ENCODE assay signal across 19 cellular contexts in genomic region chr3:72353236-72354105, GRCh38.
"Had no signal": no experiment of that assay in that cellular context is flagged by ENCODE, and none has a peak within 500 bp of the region (broad histone marks: within the 10 kb centered on the region; RNA-seq: fewer than 3 reads in every experiment).

No MANE protein-coding gene starts in this region.

- DNase-seq: activated CD4-positive, alpha-beta T cell treated with anti-CD3 and anti-CD28 coated beads for 36 hours; activated CD8-positive, alpha-beta T cell treated with anti-CD3 and anti-CD28 coated beads, Interleukin-2, amount 10 ng/mL, durations not matched to agents 7 days and 5 days; activated effector memory CD4-positive, alpha-beta T cell treated with Interleukin-2 at 50 U/mL for 16 hours; activated T-cell treated with anti-CD3 and anti-CD28 coated beads, Interleukin-2, amount 50 U/mL, for 1 hour; amygdala; cerebellar nuclear complex; dermis blood vessel endothelial cell; foreskin melanocyte; left ventricle myocardium inferior; pancreas; retina; T-cell; T1000; uterus had no signal

- H3K4me3 ChIP-seq: esophagus muscularis mucosa, left ventricle myocardium inferior, pancreas, tibial artery, uterus had no signal

- FAIRE-seq: endometrium, pancreas had no signal

- H3K27ac ChIP-seq: esophagus muscularis mucosa, left ventricle myocardium inferior, pancreas, tibial artery, uterus, VCaP had no signal

- ATAC-seq: activated CD4-positive, alpha-beta T cell treated with anti-CD3 and anti-CD28 coated beads for 36 hours; activated CD8-positive, alpha-beta T cell treated with anti-CD3 and anti-CD28 coated beads, Interleukin-2, amount 10 ng/mL, durations not matched to agents 7 days and 5 days; activated naive CD4-positive, alpha-beta T cell treated with anti-CD3 and anti-CD28 coated beads, Interleukin-2, amount 50 U/mL, for 72 hours; T-cell had no signal

- H3K27me3 ChIP-seq: esophagus muscularis mucosa, pancreas, tibial artery, uterus had no signal

- H3K4me1 ChIP-seq: left ventricle myocardium inferior, pancreas, uterus had no signal

- H3K36me3 ChIP-seq: esophagus muscularis mucosa, left ventricle myocardium inferior, pancreas, tibial artery, uterus had no signal

- H3K9me3 ChIP-seq: esophagus muscularis mucosa, left ventricle myocardium inferior, pancreas, tibial artery, uterus had no signal
